Comparison of ENCODE assay signal across 35 cellular contexts in the genomic region with DNA sequence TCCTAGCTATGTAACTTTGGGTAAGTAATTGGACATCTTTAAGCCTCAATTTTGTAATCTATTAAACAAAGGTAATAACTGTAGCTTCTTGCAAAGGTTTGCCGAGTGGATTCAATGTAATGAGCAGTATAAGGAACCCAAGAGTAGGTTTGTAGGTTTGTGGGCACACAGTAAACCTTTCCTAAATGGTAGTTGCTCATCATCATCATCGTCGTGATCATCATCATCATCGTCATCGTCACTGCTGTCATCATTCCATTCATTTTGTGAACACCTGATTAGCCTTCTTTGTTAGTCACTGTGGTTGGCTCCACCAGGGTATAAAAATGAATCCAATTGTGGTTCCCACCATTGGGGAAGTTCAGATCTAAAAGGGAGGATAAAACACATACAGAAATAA.
"Had no signal": no experiment of that assay in that cellular context is flagged by ENCODE, and none has a peak within 500 bp of the region (broad histone marks: within the 10 kb centered on the region; RNA-seq: fewer than 3 reads in every experiment).

No MANE protein-coding gene starts in this region.

- H3K4me3 ChIP-seq: MG63 had no signal

- H3K36me3 ChIP-seq: MG63 had no signal

- DNase-seq: Karpas-422, Kasumi-1, MG63, MM.1S, MV-4-11, NCI-H1048, NCI-H1092, NCI-H1092 treated with DMSO at 0.1 percent for 48 hours, NCI-H1105, NCI-H1105 treated with DMSO at 0.1 percent for 48 hours, NCI-H1417, NCI-H1417 treated with DMSO at 0.1 percent for 48 hours, NCI-H1436, NCI-H1436 treated with DMSO at 0.1 percent for 48 hours, NCI-H146, NCI-H1694, NCI-H1694 treated with DMSO at 0.1 percent for 48 hours, NCI-H187, NCI-H187 treated with DMSO at 0.1 percent for 48 hours, NCI-H1930, NCI-H2029, NCI-H2029 treated with DMSO at 0.1 percent for 48 hours, NCI-H2081, NCI-H2081 treated with DMSO at 0.1 percent for 48 hours, NCI-H2107, NCI-H2171, NCI-H2171 treated with DMSO at 0.1 percent for 48 hours, NCI-H2227 treated with DMSO at 0.1 percent for 48 hours, NCI-H226, NCI-H345, NCI-H446, NCI-H446 treated with DMSO at 0.1 percent for 48 hours, NCI-H510A, NCI-H510A treated with DMSO at 0.1 percent for 48 hours, NCI-H524 had no signal

- H3K9me3 ChIP-seq: MG63 had no signal
